ENCODE assay signal across 8 cellular contexts in genomic region chr3:57100046-57100695, GRCh38. TPM values are rescaled to one million over a fixed set of nuclear protein-coding genes. Genes with fewer than 3 reads are reported as not detected.
DNase-seq lines count a peak whose midpoint lies in the region; ATAC-seq and TF ChIP-seq lines count a peak whose summit lies in the region.

No MANE protein-coding gene starts in this region.

- no peak overlapping the region for H3K4me3 Mint-ChIP-seq in activated CD4-positive, alpha-beta T cell treated with anti-CD3 and anti-CD28 coated beads, Interleukin-2, amount 10 ng/mL, durations not matched to agents 7 days and 5 days

- POLR2A ChIA-PET in activated CD4-positive, alpha-beta T cell treated with anti-CD3 and anti-CD28 coated beads, Interleukin-2, amount 10 ng/mL, durations not matched to agents 7 days and 5 days (lab: Charles Lee) = no interaction called here

- no peaks in the 10 kb centered on the region for H3K4me1 ChIP-seq in lung (ENCODE audit: control insufficient read depth in 2 of 2, insufficient read depth in 2 of 2, low read length in 2 of 2)

- peaks cover 2% of the 10 kb centered on the region for H3K4me1 Mint-ChIP-seq in activated CD4-positive, alpha-beta T cell treated with anti-CD3 and anti-CD28 coated beads, Interleukin-2, amount 10 ng/mL, durations not matched to agents 7 days and 5 days

- no peaks in the 10 kb centered on the region for H3K9me3 ChIP-seq in lung (ENCODE audit: control insufficient read depth in 2 of 2, insufficient read depth in 1 of 2, low read length in 1 of 2)

- peak; percentile 68 for DNase-seq in DMS53 (lab: John Stamatoyannopoulos, UW)
- peak; percentile 17 to 77 for DNase-seq in NCI-H526 (lab: John Stamatoyannopoulos, UW)
- peak; percentile 75 for DNase-seq in activated CD4-positive, alpha-beta T cell treated with anti-CD3 and anti-CD28 coated beads, Interleukin-2, amount 10 ng/mL, durations not matched to agents 7 days and 5 days
- peak; percentile 89 for DNase-seq in dermis blood vessel endothelial cell
- DNase-seq in lung (ENCODE audit: low spot score) = peak; percentile 69
- DNase-seq in stimulated activated CD8-positive, alpha-beta memory T cell treated with anti-CD3 and anti-CD28 coated beads, Interleukin-15, amount 100 ng/mL, for 24 hours (ENCODE audit: low read depth) = peak; percentile 19

- peaks cover 2% of the 10 kb centered on the region for H3K27me3 Mint-ChIP-seq in activated CD4-positive, alpha-beta T cell treated with anti-CD3 and anti-CD28 coated beads, Interleukin-2, amount 10 ng/mL, durations not matched to agents 7 days and 5 days

- no peaks in the 10 kb centered on the region for H3K27me3 ChIP-seq in lung (ENCODE audit: control insufficient read depth, insufficient read depth)

- no peak overlapping the region for H3K4me3 ChIP-seq in lung

- H3K36me3 Mint-ChIP-seq in activated CD4-positive, alpha-beta T cell treated with anti-CD3 and anti-CD28 coated beads, Interleukin-2, amount 10 ng/mL, durations not matched to agents 7 days and 5 days (ENCODE audit: low read depth) = no peaks in the 10 kb centered on the region

- CTCF ChIA-PET in activated CD4-positive, alpha-beta T cell treated with anti-CD3 and anti-CD28 coated beads, Interleukin-2, amount 10 ng/mL, durations not matched to agents 7 days and 5 days (lab: Charles Lee) = interaction anchor here (1.2 kb wide), 2 partner anchors 10 to 16 kb away, joined by 3 to 4 read pairs; no protein-coding TSS in a partner anchor

- no peak overlapping the region for H3K27ac ChIP-seq in lung (ENCODE audit: low read depth in 1 of 2, low read length in 1 of 2)

- ATAC-seq in HG02798 (IDR thresholded peaks at IDR 0.05; ENCODE audit: poor library complexity, unreplicated experiment) (peak; percentile 68), lung (ENCODE audit: insufficient read depth, low FRiP score) (peak; percentile 86), HG02571 (IDR thresholded peaks at IDR 0.05; ENCODE audit: unreplicated experiment) (no peak)

- no peaks in the 10 kb centered on the region for H3K36me3 ChIP-seq in lung (ENCODE audit: control insufficient read depth in 2 of 2, insufficient read depth in 2 of 2, low read length in 2 of 2)

- no peak overlapping the region for H3K27ac Mint-ChIP-seq in activated CD4-positive, alpha-beta T cell treated with anti-CD3 and anti-CD28 coated beads, Interleukin-2, amount 10 ng/mL, durations not matched to agents 7 days and 5 days

- peak; percentile 85 for TF ChIP-seq CTCF in lung (IDR thresholded peaks at IDR 0.05; ENCODE audit: control extremely low read depth, extremely low read depth)

- no peaks in the 10 kb centered on the region for H3K9me3 Mint-ChIP-seq in activated CD4-positive, alpha-beta T cell treated with anti-CD3 and anti-CD28 coated beads, Interleukin-2, amount 10 ng/mL, durations not matched to agents 7 days and 5 days

- 14 to 16% methylated on average over 7 of the region's 7 CpGs for WGBS in lung, 2 donors

RNA-seq across cellular contexts. Expression of gene SPATA12, which starts 39.7 kb away (rescaled TPM):
- total RNA-seq in activated CD4-positive, alpha-beta T cell treated with anti-CD3 and anti-CD28 coated beads, Interleukin-2, amount 10 ng/mL, durations not matched to agents 7 days and 5 days = not detected
- total RNA-seq in dermis blood vessel endothelial cell (0.17 and 0.33 TPM in 2 replicates), lung (under 1 TPM in 1 of 2 donors, not detected in 1; 0.15 TPM)
- polyA plus RNA-seq in lung = under 1 TPM; 0.08 TPM

Comparison
In these comparisons a context has a peak if more than half of its experiments do, and no peak if none do; other contexts are left out.
1. DNase-seq: peak in every context shown above with its lines; median percentile 89 in dermis blood vessel endothelial cell; 75 in activated CD4-positive, alpha-beta T cell treated with anti-CD3 and anti-CD28 coated beads, Interleukin-2, amount 10 ng/mL, durations not matched to agents 7 days and 5 days; 69 in lung; 68 in DMS53; 47 in NCI-H526; 19 in stimulated activated CD8-positive, alpha-beta memory T cell treated with anti-CD3 and anti-CD28 coated beads, Interleukin-15, amount 100 ng/mL, for 24 hours.